In the genomic region with DNA sequence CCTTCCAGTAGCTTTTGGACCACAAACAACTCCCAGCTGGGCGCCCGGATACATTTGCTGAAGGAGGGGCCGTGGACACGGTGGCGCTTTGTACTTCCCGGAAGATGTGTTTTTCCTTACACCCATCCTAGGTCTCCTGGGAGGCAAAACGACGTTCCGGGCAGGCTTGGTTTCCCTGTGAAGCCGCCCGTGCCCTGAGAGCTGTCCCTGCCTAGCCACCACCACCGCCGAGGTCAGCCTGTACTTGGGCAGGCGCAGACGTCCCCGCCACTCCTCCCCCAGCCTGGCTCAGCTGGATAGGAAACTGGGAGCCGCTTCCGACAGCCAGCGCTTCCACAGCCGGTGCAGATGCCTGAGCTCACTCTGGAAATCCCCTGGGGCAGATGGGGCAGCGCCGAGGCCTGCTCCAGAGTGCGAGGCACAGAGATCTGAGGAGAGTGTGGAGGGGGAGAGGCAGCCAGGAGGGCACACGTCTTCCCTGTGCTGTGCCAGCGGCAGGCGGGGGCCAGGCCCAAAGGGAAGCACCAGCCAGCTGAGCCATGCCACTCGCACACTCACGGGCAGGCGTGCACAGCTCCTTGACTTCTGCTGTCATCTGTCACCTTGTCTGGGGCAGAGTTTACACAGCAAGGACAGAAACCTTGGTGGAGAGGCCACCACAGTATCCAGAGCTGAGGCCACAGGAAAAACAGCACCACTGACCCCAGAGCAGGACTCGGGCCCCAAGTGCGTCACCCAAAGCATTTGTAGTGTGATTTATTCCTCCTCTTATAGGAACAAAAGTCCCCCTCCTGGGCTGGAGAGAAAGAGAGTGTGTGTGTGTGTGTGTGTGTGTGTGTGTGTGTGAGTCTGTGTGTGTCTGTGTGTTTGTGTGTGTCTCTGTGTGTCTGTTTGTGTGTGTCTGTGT, we compare ENCODE assay signal across 9 cellular contexts. TPM values are rescaled to one million over a fixed set of nuclear protein-coding genes. Genes with fewer than 3 reads are reported as not detected.
DNase-seq lines count a peak whose midpoint lies in the region; ATAC-seq and TF ChIP-seq lines count a peak whose summit lies in the region.
"Had no signal": no experiment of that assay in that cellular context is flagged by ENCODE, and none has a peak within 500 bp of the region (broad histone marks: within the 10 kb centered on the region; RNA-seq: fewer than 3 reads in every experiment).

No MANE protein-coding gene starts in this region.

- no peak for ATAC-seq in activated CD8-positive, alpha-beta memory T cell treated with anti-CD3 and anti-CD28 coated beads, Interleukin-2, amount 10 ng/mL, durations not matched to agents 7 days and 5 days

- H3K4me1 ChIP-seq in duodenal mucosa (ENCODE audit: control insufficient read depth in 1 of 2, insufficient read depth in 2 of 2, low read length in 2 of 2) (peaks cover 64 to 71% of the 10 kb centered on the region in 2 donors), thymus (ENCODE audit: control insufficient read depth, insufficient read depth, low read length) (peaks cover 21% of the 10 kb centered on the region)

- no peaks in the 10 kb centered on the region for H3K27me3 Mint-ChIP-seq in activated CD8-positive, alpha-beta memory T cell treated with anti-CD3 and anti-CD28 coated beads, Interleukin-2, amount 10 ng/mL, durations not matched to agents 7 days and 5 days

- peak overlapping the region; percentile 32 for H3K4me3 Mint-ChIP-seq in activated CD8-positive, alpha-beta memory T cell treated with anti-CD3 and anti-CD28 coated beads, Interleukin-2, amount 10 ng/mL, durations not matched to agents 7 days and 5 days

- 94% methylated on average over 31 of the region's 31 CpGs for WGBS in thymus

- no peaks in the 10 kb centered on the region for H3K27me3 ChIP-seq in duodenal mucosa (ENCODE audit: control insufficient read depth in 1 of 2, insufficient read depth in 2 of 2, low read length in 2 of 2)
- peaks cover 14% of the 10 kb centered on the region for H3K27me3 ChIP-seq in thymus (ENCODE audit: control insufficient read depth, insufficient read depth)

- peak overlapping the region; percentile 38 to 52 for H3K4me3 ChIP-seq in duodenal mucosa (ENCODE audit: low read depth in 1 of 2, low read length in 2 of 2)
- no peak overlapping the region for H3K4me3 ChIP-seq in thymus (ENCODE audit: low read length)

- H3K36me3 ChIP-seq in duodenal mucosa (ENCODE audit: control insufficient read depth in 1 of 2, insufficient read depth in 2 of 2, low read length in 2 of 2) (no peaks in the 10 kb centered on the region), thymus (ENCODE audit: control insufficient read depth, insufficient read depth) (no peaks in the 10 kb centered on the region)

- H3K27ac Mint-ChIP-seq in activated CD8-positive, alpha-beta memory T cell treated with anti-CD3 and anti-CD28 coated beads, Interleukin-2, amount 10 ng/mL, durations not matched to agents 7 days and 5 days = peak overlapping the region; percentile 78

- H3K27ac ChIP-seq in duodenal mucosa (ENCODE audit: low read depth, low read length) (peak overlapping the region; percentile 76), thymus (ENCODE audit: low read depth) (peak overlapping the region; percentile 3)

- H3K9me3 ChIP-seq in duodenal mucosa (ENCODE audit: control insufficient read depth in 1 of 2, low read length in 2 of 2) (no peaks in the 10 kb centered on the region), thymus (ENCODE audit: control insufficient read depth) (no peaks in the 10 kb centered on the region)

- peak overlapping the region; percentile 48 to 50 for H3K9ac ChIP-seq in duodenal mucosa (ENCODE audit: low read depth in 1 of 2, low read length in 2 of 2)

- no peaks in the 10 kb centered on the region for H3K9me3 Mint-ChIP-seq in activated CD8-positive, alpha-beta memory T cell treated with anti-CD3 and anti-CD28 coated beads, Interleukin-2, amount 10 ng/mL, durations not matched to agents 7 days and 5 days (ENCODE audit: low read depth)

- H3K36me3 Mint-ChIP-seq in activated CD8-positive, alpha-beta memory T cell treated with anti-CD3 and anti-CD28 coated beads, Interleukin-2, amount 10 ng/mL, durations not matched to agents 7 days and 5 days = no peaks in the 10 kb centered on the region

- H3K4me1 Mint-ChIP-seq in activated CD8-positive, alpha-beta memory T cell treated with anti-CD3 and anti-CD28 coated beads, Interleukin-2, amount 10 ng/mL, durations not matched to agents 7 days and 5 days = peaks cover 60% of the 10 kb centered on the region

- CTCF ChIA-PET in activated CD8-positive, alpha-beta memory T cell treated with anti-CD3 and anti-CD28 coated beads, Interleukin-2, amount 10 ng/mL, durations not matched to agents 7 days and 5 days (lab: Charles Lee) = interaction anchor here (0.7 to 15.6 kb wide), 5 partner anchors 8 to 127 kb away, joined by 3 to 192 read pairs (median 3); a partner anchor contains a TSS

- DNase-seq in activated CD8-positive, alpha-beta memory T cell treated with anti-CD3 and anti-CD28 coated beads, Interleukin-2, amount 10 ng/mL, durations not matched to agents 7 days and 5 days = no peak
- DNase-seq in activated CD8-positive, alpha-beta memory T cell treated with anti-CD3 and anti-CD28 coated beads, Interleukin-2, amount 50 U/mL, for 4 hours = no peak
- DNase-seq in lung microvascular endothelial cell (ENCODE audit: low read depth in 2 of 2) = peak; percentile 92 to 95
- DNase-seq in Kasumi-1 (lab: John Stamatoyannopoulos, UW) = no peak
- no peak for DNase-seq in stimulated activated naive CD4-positive, alpha-beta T cell (lab: John Stamatoyannopoulos, UW)
- DNase-seq: DND-41 had no signal

TF ChIP-seq in PFSK-1, 5 proteins besides CTCF, POLR2A, EP300 and RAD21:
- peak; percentile 36 for TF ChIP-seq FOXP2 (optimal IDR thresholded peaks at IDR 0.05; ENCODE audit: borderline replicate concordance, extremely low read depth, extremely low read length, insufficient read depth)
- TF ChIP-seq, protein P1, sequence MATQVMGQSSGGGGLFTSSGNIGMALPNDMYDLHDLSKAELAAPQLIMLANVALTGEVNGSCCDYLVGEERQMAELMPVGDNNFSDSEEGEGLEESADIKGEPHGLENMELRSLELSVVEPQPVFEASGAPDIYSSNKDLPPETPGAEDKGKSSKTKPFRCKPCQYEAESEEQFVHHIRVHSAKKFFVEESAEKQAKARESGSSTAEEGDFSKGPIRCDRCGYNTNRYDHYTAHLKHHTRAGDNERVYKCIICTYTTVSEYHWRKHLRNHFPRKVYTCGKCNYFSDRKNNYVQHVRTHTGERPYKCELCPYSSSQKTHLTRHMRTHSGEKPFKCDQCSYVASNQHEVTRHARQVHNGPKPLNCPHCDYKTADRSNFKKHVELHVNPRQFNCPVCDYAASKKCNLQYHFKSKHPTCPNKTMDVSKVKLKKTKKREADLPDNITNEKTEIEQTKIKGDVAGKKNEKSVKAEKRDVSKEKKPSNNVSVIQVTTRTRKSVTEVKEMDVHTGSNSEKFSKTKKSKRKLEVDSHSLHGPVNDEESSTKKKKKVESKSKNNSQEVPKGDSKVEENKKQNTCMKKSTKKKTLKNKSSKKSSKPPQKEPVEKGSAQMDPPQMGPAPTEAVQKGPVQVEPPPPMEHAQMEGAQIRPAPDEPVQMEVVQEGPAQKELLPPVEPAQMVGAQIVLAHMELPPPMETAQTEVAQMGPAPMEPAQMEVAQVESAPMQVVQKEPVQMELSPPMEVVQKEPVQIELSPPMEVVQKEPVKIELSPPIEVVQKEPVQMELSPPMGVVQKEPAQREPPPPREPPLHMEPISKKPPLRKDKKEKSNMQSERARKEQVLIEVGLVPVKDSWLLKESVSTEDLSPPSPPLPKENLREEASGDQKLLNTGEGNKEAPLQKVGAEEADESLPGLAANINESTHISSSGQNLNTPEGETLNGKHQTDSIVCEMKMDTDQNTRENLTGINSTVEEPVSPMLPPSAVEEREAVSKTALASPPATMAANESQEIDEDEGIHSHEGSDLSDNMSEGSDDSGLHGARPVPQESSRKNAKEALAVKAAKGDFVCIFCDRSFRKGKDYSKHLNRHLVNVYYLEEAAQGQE (IDR thresholded peaks at IDR 0.05; ENCODE audit: insufficient read depth in 1 of 2, low read depth in 2 of 2, low read length in 2 of 2) = no peak

RNA-seq across cellular contexts. Expression of a gene that starts 3.0 kb away (rescaled TPM):
- total RNA-seq in activated CD8-positive, alpha-beta memory T cell treated with anti-CD3 and anti-CD28 coated beads, Interleukin-2, amount 10 ng/mL, durations not matched to agents 7 days and 5 days = 10 to 100 TPM; 29.6 to 42.1 TPM
- 19.3 TPM for polyA plus RNA-seq in PFSK-1 (2012; ENCODE audit: insufficient read length, low read depth)
- 8.1 and 22.6 TPM in 2 replicates for total RNA-seq in lung microvascular endothelial cell
- polyA plus RNA-seq in thymus = 20.6 TPM

RNA-seq across cellular contexts. Expression of a gene that starts 30.8 kb away (rescaled TPM):
- total RNA-seq in activated CD8-positive, alpha-beta memory T cell treated with anti-CD3 and anti-CD28 coated beads, Interleukin-2, amount 10 ng/mL, durations not matched to agents 7 days and 5 days = not detected
- not detected for polyA plus RNA-seq in PFSK-1 (2012; ENCODE audit: insufficient read length, low read depth)
- not detected in 2 replicates for total RNA-seq in lung microvascular endothelial cell
- 0.14 TPM for polyA plus RNA-seq in thymus

RNA-seq across cellular contexts. Expression of a gene that starts 39.3 kb away (rescaled TPM):
- not detected for total RNA-seq in activated CD8-positive, alpha-beta memory T cell treated with anti-CD3 and anti-CD28 coated beads, Interleukin-2, amount 10 ng/mL, durations not matched to agents 7 days and 5 days
- polyA plus RNA-seq in PFSK-1 (2012; ENCODE audit: insufficient read length, low read depth) = 0.39 TPM
- total RNA-seq in lung microvascular endothelial cell = 0.60 and 2.0 TPM in 2 replicates
- polyA plus RNA-seq in thymus = 12.1 TPM

RNA-seq across cellular contexts. Expression of a gene that starts 41.6 kb away (rescaled TPM):
- total RNA-seq in activated CD8-positive, alpha-beta memory T cell treated with anti-CD3 and anti-CD28 coated beads, Interleukin-2, amount 10 ng/mL, durations not matched to agents 7 days and 5 days = not detected
- polyA plus RNA-seq in PFSK-1 (2012; ENCODE audit: insufficient read length, low read depth) = 0.88 TPM
- total RNA-seq in lung microvascular endothelial cell = 0.20 and 0.22 TPM in 2 replicates
- polyA plus RNA-seq in thymus = 16.8 TPM

RNA-seq across cellular contexts. Expression of a gene that starts 45.3 kb away (rescaled TPM):
- 10 to 100 TPM; 30.2 to 34.7 TPM for total RNA-seq in activated CD8-positive, alpha-beta memory T cell treated with anti-CD3 and anti-CD28 coated beads, Interleukin-2, amount 10 ng/mL, durations not matched to agents 7 days and 5 days
- 51.9 TPM for polyA plus RNA-seq in PFSK-1 (2012; ENCODE audit: insufficient read length, low read depth)
- 12.3 and 13.3 TPM in 2 replicates for total RNA-seq in lung microvascular endothelial cell
- polyA plus RNA-seq in thymus = 11.1 TPM

Comparison
In these comparisons a context has a peak if more than half of its experiments do, and no peak if none do; other contexts are left out.
1. DNase-seq: peak in lung microvascular endothelial cell (2 of 2); none in activated CD8-positive, alpha-beta memory T cell treated with anti-CD3 and anti-CD28 coated beads, Interleukin-2, amount 10 ng/mL, durations not matched to agents 7 days and 5 days (single experiment), activated CD8-positive, alpha-beta memory T cell treated with anti-CD3 and anti-CD28 coated beads, Interleukin-2, amount 50 U/mL, for 4 hours (single experiment), Kasumi-1 (0 of 2) and stimulated activated naive CD4-positive, alpha-beta T cell (0 of 6).